Comparison of ENCODE assay signal across 3 cellular contexts in the genomic region with DNA sequence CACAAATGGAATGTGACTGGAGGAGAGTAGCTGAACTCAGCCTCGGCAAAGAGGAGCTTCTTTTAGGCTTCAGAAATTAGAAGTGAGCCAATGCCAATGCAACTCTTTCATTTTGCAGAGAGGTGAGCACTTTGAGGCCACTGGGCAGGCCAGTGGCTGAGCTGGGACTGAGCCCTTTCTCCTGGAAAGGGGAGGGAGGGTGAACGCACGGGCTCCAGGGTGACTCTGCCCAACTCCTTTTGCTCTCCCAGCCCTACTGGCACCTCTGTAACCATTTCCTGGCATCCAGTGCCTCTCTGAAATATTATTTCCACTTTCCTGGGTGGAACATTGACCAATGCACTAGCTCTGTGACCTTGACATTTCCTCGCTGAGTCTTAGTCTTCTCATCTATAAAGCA.
"Had no signal": no experiment of that assay in that cellular context is flagged by ENCODE, and none has a peak within 500 bp of the region (broad histone marks: within the 10 kb centered on the region; RNA-seq: fewer than 3 reads in every experiment).

No MANE protein-coding gene starts in this region.

- DNase-seq: GDM1, GF-D8 had no signal

- H3K4me3 ChIP-seq: GM12878 had no signal

- ATAC-seq: GM12878 had no signal
